Comparison of ENCODE assay signal across 19 cellular contexts in genomic region chr10:93236378-93237040, GRCh38.
"Had no signal": no experiment of that assay in that cellular context is flagged by ENCODE, and none has a peak within 500 bp of the region (broad histone marks: within the 10 kb centered on the region; RNA-seq: fewer than 3 reads in every experiment).

No MANE protein-coding gene starts in this region.

- H3K27me3 ChIP-seq: ascending aorta, spleen, tibial artery, uterus had no signal

- H3K4me1 ChIP-seq: parathyroid adenoma, spleen, uterus had no signal

- H3K4me2 ChIP-seq: SK-N-SH had no signal

- H3K79me2 ChIP-seq: parathyroid adenoma had no signal

- H3K36me3 Mint-ChIP-seq: activated naive CD4-positive, alpha-beta T cell treated with anti-CD3 and anti-CD28 coated beads, Interleukin-2, amount 10 ng/mL, durations not matched to agents 7 days and 5 days; naive thymus-derived CD8-positive, alpha-beta T cell; stimulated activated effector memory CD8-positive, alpha-beta T cell treated with anti-CD3 and anti-CD28 coated beads, Interleukin-12 subunit alpha, Interleukin-12 subunit beta, amount 100 ng/mL, for 72 hours; T-cell had no signal

- H3K4me3 ChIP-seq: ascending aorta, coronary artery, lung, spleen, tibial artery, uterus had no signal

- H3K27ac ChIP-seq: ascending aorta, coronary artery, parathyroid adenoma, spleen, tibial artery, uterus had no signal

- H3K4me3 Mint-ChIP-seq: activated naive CD4-positive, alpha-beta T cell treated with anti-CD3 and anti-CD28 coated beads, Interleukin-2, amount 10 ng/mL, durations not matched to agents 7 days and 5 days; naive thymus-derived CD8-positive, alpha-beta T cell; stimulated activated effector memory CD8-positive, alpha-beta T cell treated with anti-CD3 and anti-CD28 coated beads, Interleukin-12 subunit alpha, Interleukin-12 subunit beta, amount 100 ng/mL, for 72 hours; T-cell had no signal

- H3K9me2 ChIP-seq: SK-N-SH had no signal

- H3K27ac Mint-ChIP-seq: activated naive CD4-positive, alpha-beta T cell treated with anti-CD3 and anti-CD28 coated beads, Interleukin-2, amount 10 ng/mL, durations not matched to agents 7 days and 5 days; activated T-helper 2 cell treated with anti-CD3 and anti-CD28 coated beads, Interferon-gamma antibody, Interleukin-2, Interleukin-4, amounts not matched to agents 10 μg/mL and 5 μg/mL and 100 μg/mL, durations not matched to agents 14 hours and 24 hours and 36 hours; naive thymus-derived CD8-positive, alpha-beta T cell; stimulated activated effector memory CD8-positive, alpha-beta T cell treated with anti-CD3 and anti-CD28 coated beads, Interleukin-12 subunit alpha, Interleukin-12 subunit beta, amount 100 ng/mL, for 72 hours; T-cell had no signal

- H3K36me3 ChIP-seq: ascending aorta, spleen, tibial artery, uterus had no signal

- ATAC-seq: esophagus mucosa; naive thymus-derived CD8-positive, alpha-beta T cell; stimulated activated effector memory CD8-positive, alpha-beta T cell treated with anti-CD3 and anti-CD28 coated beads, Interleukin-12 subunit alpha, Interleukin-12 subunit beta, amount 100 ng/mL, for 72 hours; T-cell had no signal

- DNase-seq: activated CD4-positive, alpha-beta T cell treated with anti-CD3 and anti-CD28 coated beads, Interleukin-2, amount 50 U/mL, for 4 hours; activated CD4-positive, CD25-positive, alpha-beta regulatory T cell treated with anti-CD3 and anti-CD28 coated beads, Interleukin-2, amount 50 U/mL, for 72 hours; activated naive CD4-positive, alpha-beta T cell treated with anti-CD3 and anti-CD28 coated beads, Interleukin-2, amount 10 ng/mL, durations not matched to agents 7 days and 5 days; central memory CD4-positive, alpha-beta T cell; kidney glomerular epithelial cell; naive thymus-derived CD8-positive, alpha-beta T cell; SK-N-SH; spleen; T-cell; T1000; tibial artery; uterus had no signal

- H3K9ac ChIP-seq: parathyroid adenoma, SK-N-SH had no signal

- H3K4me1 Mint-ChIP-seq: activated naive CD4-positive, alpha-beta T cell treated with anti-CD3 and anti-CD28 coated beads, Interleukin-2, amount 10 ng/mL, durations not matched to agents 7 days and 5 days; naive thymus-derived CD8-positive, alpha-beta T cell; stimulated activated effector memory CD8-positive, alpha-beta T cell treated with anti-CD3 and anti-CD28 coated beads, Interleukin-12 subunit alpha, Interleukin-12 subunit beta, amount 100 ng/mL, for 72 hours; T-cell had no signal

- H3K9me3 ChIP-seq: ascending aorta, SK-N-SH, spleen, tibial artery, uterus had no signal

- H2AFZ ChIP-seq: parathyroid adenoma had no signal
